ENCODE assay signal across 10 cellular contexts in genomic region chr9:95197692-95198271, GRCh38.
A peak's percentile ranks its signal among the peaks of the same experiment; 100 is the strongest.
DNase-seq lines count a peak whose midpoint lies in the region; ATAC-seq and TF ChIP-seq lines count a peak whose summit lies in the region.
"Had no signal": no experiment of that assay in that cellular context is flagged by ENCODE, and none has a peak within 500 bp of the region (broad histone marks: within the 10 kb centered on the region; RNA-seq: fewer than 3 reads in every experiment).

No MANE protein-coding gene starts in this region.

- TF ChIP-seq POLR2A in esophagus squamous epithelium (IDR thresholded peaks at IDR 0.05): no peak

- H3K27me3 ChIP-seq in psoas muscle (ENCODE audit: insufficient read depth in 3 of 3, low read length in 2 of 3): no peaks in the 10 kb centered on the region
- no peaks in the 10 kb centered on the region for H3K27me3 ChIP-seq in esophagus squamous epithelium

- peaks cover 12% of the 10 kb centered on the region for H3K4me1 ChIP-seq in psoas muscle
- H3K4me1 ChIP-seq in esophagus squamous epithelium: peaks cover 0 to 19% (median 8%) of the 10 kb centered on the region in 3 donors

- H3K4me3 ChIP-seq in epithelial cell of esophagus (ENCODE audit: low read length) (no peak overlapping the region), psoas muscle (no peak overlapping the region), esophagus squamous epithelium (no peak overlapping the region)

- no peaks in the 10 kb centered on the region for H3K9me3 ChIP-seq in psoas muscle
- no peaks in the 10 kb centered on the region for H3K9me3 ChIP-seq in esophagus squamous epithelium

- WGBS in psoas muscle, 3 donors: 29 to 34% (median 30%) methylated on average over 3 of the region's 3 CpGs
- WGBS in esophagus squamous epithelium, 2 donors: 29 to 32% methylated on average over 3 of the region's 3 CpGs

- H3K27ac ChIP-seq in psoas muscle: peak overlapping the region; percentile 18
- H3K27ac ChIP-seq in esophagus squamous epithelium: peak overlapping the region in 1 of 4 donors; percentile 23

- peak; percentile 82 for DNase-seq in EH (ENCODE audit: low read depth)
- DNase-seq in NCI-H2196 (lab: John Stamatoyannopoulos, UW; ENCODE audit: unreplicated experiment): peak; percentile 80
- DNase-seq in epithelial cell of esophagus (ENCODE audit: low read depth): peak; percentile 84
- DNase-seq in psoas muscle: no peak
- no peak for DNase-seq in esophagus squamous epithelium (lab: John Stamatoyannopoulos, UW)
- DNase-seq in posterior vena cava (ENCODE audit: low spot score): no peak
- DNase-seq: MM.1S; stimulated activated CD4-positive, alpha-beta T cell treated with anti-CD3 and anti-CD28 coated beads, Interleukin-4, amount 100 ng/mL, for 4 hours had no signal

- peak in 2 of 4 donors; percentile 34 to 80 for ATAC-seq in psoas muscle
- ATAC-seq in HG02981 (IDR thresholded peaks at IDR 0.05; ENCODE audit: unreplicated experiment): no peak
- ATAC-seq in GM21786 (IDR thresholded peaks at IDR 0.05; ENCODE audit: unreplicated experiment): no peak

- intact Hi-C loops in psoas muscle (cut with DNase I): no loop called here
- intact Hi-C loops in esophagus squamous epithelium (cut with DNase I): no loop called here
- intact Hi-C loops in posterior vena cava (cut with DNase I): no loop called here

- TF ChIP-seq CTCF in epithelial cell of esophagus (IDR thresholded peaks at IDR 0.05; ENCODE audit: insufficient read depth, low read depth, low read length, missing control alignments) (no peak), psoas muscle (IDR thresholded peaks at IDR 0.05) (no peak), esophagus squamous epithelium (IDR thresholded peaks at IDR 0.05) (no peak)

- H3K36me3 ChIP-seq in psoas muscle (ENCODE audit: insufficient read depth in 1 of 2, low read depth in 1 of 2) (no peaks in the 10 kb centered on the region), esophagus squamous epithelium (no peaks in the 10 kb centered on the region)

Comparison
In these comparisons a context has a peak if more than half of its experiments do, and no peak if none do; other contexts are left out.
1. DNase-seq: peak in EH (single experiment), NCI-H2196 (single experiment) and epithelial cell of esophagus (single experiment); none in psoas muscle (0 of 2), esophagus squamous epithelium (single experiment) and posterior vena cava (single experiment).